ENCODE assay signal across 17 cellular contexts in genomic region chr2:231138699-231139098, GRCh38. TPM values are rescaled to one million over a fixed set of nuclear protein-coding genes. Genes with fewer than 3 reads are reported as not detected.
A peak's percentile ranks its signal among the peaks of the same experiment; 100 is the strongest.
DNase-seq lines count a peak whose midpoint lies in the region; ATAC-seq and TF ChIP-seq lines count a peak whose summit lies in the region.
"Had no signal": no experiment of that assay in that cellular context is flagged by ENCODE, and none has a peak within 500 bp of the region (broad histone marks: within the 10 kb centered on the region; RNA-seq: fewer than 3 reads in every experiment).

No MANE protein-coding gene starts in this region.

- no peak overlapping the region for H3K9ac ChIP-seq in smooth muscle cell (ENCODE audit: low read depth)

- H3K36me3 ChIP-seq in psoas muscle (ENCODE audit: insufficient read depth in 1 of 2, low read depth in 1 of 2) (peaks cover 0 to 15% of the 10 kb centered on the region in 2 donors), smooth muscle cell (ENCODE audit: low read depth) (no peaks in the 10 kb centered on the region)
- H3K36me3 ChIP-seq: right lobe of liver had no signal

- WGBS in psoas muscle, 3 donors, result 46 to 57% (median 51%) methylated on average over 8 of the region's 8 CpGs
- 95% methylated on average over 8 of the region's 8 CpGs for WGBS in smooth muscle cell (ENCODE audit: low lambda C conversion rate)

- H3F3A ChIP-seq in smooth muscle cell (ENCODE audit: low read depth), result no peaks in the 10 kb centered on the region

- H3K4me3 ChIP-seq in psoas muscle, result no peak overlapping the region
- no peak overlapping the region for H3K4me3 ChIP-seq in smooth muscle cell
- H3K4me3 ChIP-seq: heart left ventricle, right lobe of liver had no signal

- intact Hi-C loops in psoas muscle (cut with DNase I), result no loop called here

- H3K27ac ChIP-seq in psoas muscle (no peak overlapping the region), smooth muscle cell (ENCODE audit: low read depth) (no peak overlapping the region)
- H3K27ac ChIP-seq: right lobe of liver, VCaP had no signal

- TF ChIP-seq CTCF in psoas muscle (IDR thresholded peaks at IDR 0.05), result no peak
- TF ChIP-seq CTCF in smooth muscle cell (IDR thresholded peaks at IDR 0.05; ENCODE audit: borderline replicate concordance, insufficient read depth, poor library complexity, severe bottlenecking), result no peak

- peak; percentile 27 to 40 (median 37) for ATAC-seq in psoas muscle
- ATAC-seq in GM18909 (IDR thresholded peaks at IDR 0.05; ENCODE audit: poor library complexity, unreplicated experiment), result no peak
- no peak for ATAC-seq in HG02588 (IDR thresholded peaks at IDR 0.05; ENCODE audit: unreplicated experiment)
- ATAC-seq in GM19023 (IDR thresholded peaks at IDR 0.05; ENCODE audit: unreplicated experiment), result no peak
- ATAC-seq: naive thymus-derived CD4-positive, alpha-beta T cell; PC-3; right lobe of liver had no signal

- H3K4me1 ChIP-seq in psoas muscle (peaks cover 19% of the 10 kb centered on the region), smooth muscle cell (ENCODE audit: low read depth) (no peaks in the 10 kb centered on the region)

- H4K20me1 ChIP-seq in smooth muscle cell (ENCODE audit: low read depth), result peaks cover 24% of the 10 kb centered on the region

- H3K9me3 ChIP-seq in psoas muscle, result no peaks in the 10 kb centered on the region
- no peaks in the 10 kb centered on the region for H3K9me3 ChIP-seq in smooth muscle cell (replicated peaks; ENCODE audit: low read depth)
- H3K9me3 ChIP-seq: heart left ventricle, right lobe of liver had no signal

- DNase-seq in LHCN-M2 (ENCODE audit: low read depth), result peak; percentile 98
- DNase-seq in NCI-H2196 (lab: John Stamatoyannopoulos, UW; ENCODE audit: unreplicated experiment), result peak; percentile 91
- peak; percentile 35 to 59 for DNase-seq in dermis microvascular lymphatic vessel endothelial cell (ENCODE audit: low read depth in 2 of 2)
- DNase-seq in psoas muscle, result no peak
- DNase-seq in smooth muscle cell (lab: John Stamatoyannopoulos, UW; ENCODE audit: unreplicated experiment), result no peak
- DNase-seq: AML-193; heart left ventricle; naive thymus-derived CD4-positive, alpha-beta T cell; NCI-H1930; PC-3; right lobe of liver; stimulated activated CD4-positive, alpha-beta T cell treated with anti-CD3 and anti-CD28 coated beads, Interleukin-4, amount 100 ng/mL, for 4 hours had no signal

- no peak overlapping the region for H3K4me2 ChIP-seq in smooth muscle cell

- H3K27me3 ChIP-seq in psoas muscle (ENCODE audit: insufficient read depth in 3 of 3, low read length in 2 of 3) (no peaks in the 10 kb centered on the region), smooth muscle cell (ENCODE audit: low read depth) (no peaks in the 10 kb centered on the region)
- H3K27me3 ChIP-seq: heart left ventricle, right lobe of liver had no signal

- no peak overlapping the region for H2AFZ ChIP-seq in smooth muscle cell (ENCODE audit: low read depth)

- H3K79me2 ChIP-seq in smooth muscle cell (ENCODE audit: low read depth), result peaks cover 22% of the 10 kb centered on the region

RNA-seq across cellular contexts. Expression of gene HTR2B, which starts 13.9 kb away (rescaled TPM):
- 0.13 and 0.52 TPM in 2 replicates for total RNA-seq in LHCN-M2 (2014; rRNA removed)
- 0.18 TPM for polyA plus RNA-seq in LHCN-M2 (2012)
- 0.64 and 2.8 TPM in 2 replicates for total RNA-seq in dermis microvascular lymphatic vessel endothelial cell
- under 1 TPM in 3 of 4 donors, not detected in 1; 0.17 to 0.54 (median 0.24) TPM for total RNA-seq in psoas muscle
- polyA plus RNA-seq in psoas muscle, result under 1 TPM in 2 of 3 donors, not detected in 1; 0.08 to 0.13 TPM
- not detected in 2 replicates for total RNA-seq in smooth muscle cell
- 0.07 TPM in 1 of 2 replicates, not detected in the other for polyA plus RNA-seq in smooth muscle cell
- total RNA-seq: activated T-helper 2 cell treated with anti-CD3 and anti-CD28 coated beads, Interferon-gamma antibody, Interleukin-2, Interleukin-4, amounts not matched to agents 10 μg/mL and 5 μg/mL and 100 μg/mL, durations not matched to agents 14 hours and 24 hours and 36 hours; naive thymus-derived CD4-positive, alpha-beta T cell; PC-3 had no signal

RNA-seq across cellular contexts. Expression of gene ARMC9, which starts 59.7 kb away (rescaled TPM):
- total RNA-seq in LHCN-M2 (2014; rRNA removed), result 37.7 and 39.8 TPM in 2 replicates
- 55.3 TPM for polyA plus RNA-seq in LHCN-M2 (2012)
- 6.0 and 7.2 TPM in 2 replicates for total RNA-seq in dermis microvascular lymphatic vessel endothelial cell
- total RNA-seq in psoas muscle, result 10 to 100 TPM in 1 of 4 donors, 1 to 10 TPM in 3; 1.4 to 18.4 (median 2.6) TPM
- polyA plus RNA-seq in psoas muscle, result 1 to 10 TPM; 2.1 to 2.3 (median 2.2) TPM
- total RNA-seq in smooth muscle cell, result 34.7 and 38.6 TPM in 2 replicates
- 42.9 and 51.0 TPM in 2 replicates for polyA plus RNA-seq in smooth muscle cell

Comparison
In these comparisons a context has a peak if more than half of its experiments do, and no peak if none do; other contexts are left out.
1. DNase-seq: peak in LHCN-M2 (single experiment), NCI-H2196 (single experiment) and dermis microvascular lymphatic vessel endothelial cell (2 of 2); none in psoas muscle (0 of 2) and smooth muscle cell (single experiment).
2. ATAC-seq: peak in psoas muscle (4 of 4); none in GM18909 (single experiment), HG02588 (single experiment) and GM19023 (single experiment).